Comparison of ENCODE assay signal across 22 cellular contexts in genomic region chr20:16212790-16213189, GRCh38.
DNase-seq lines count a peak whose midpoint lies in the region; ATAC-seq and TF ChIP-seq lines count a peak whose summit lies in the region.
"Had no signal": no experiment of that assay in that cellular context is flagged by ENCODE, and none has a peak within 500 bp of the region (broad histone marks: within the 10 kb centered on the region; RNA-seq: fewer than 3 reads in every experiment).

No MANE protein-coding gene starts in this region.

- no peak overlapping the region for H3K27ac ChIP-seq in SU-DHL-6 (ENCODE audit: low read depth, low read length)
- H3K27ac ChIP-seq: C4-2B had no signal

- no peaks in the 10 kb centered on the region for H3K27me3 Mint-ChIP-seq in memory B cell
- H3K27me3 Mint-ChIP-seq: CD4-positive, alpha-beta T cell had no signal

- peaks cover 5% of the 10 kb centered on the region for H3K4me1 Mint-ChIP-seq in memory B cell

- no peaks in the 10 kb centered on the region for H3K9me3 ChIP-seq in SU-DHL-6 (ENCODE audit: insufficient read depth, low read length)
- H3K9me3 ChIP-seq: Caco-2 had no signal

- TF ChIP-seq CTCF in SU-DHL-6 (IDR thresholded peaks at IDR 0.05; ENCODE audit: insufficient read depth, low read length, poor library complexity, severe bottlenecking): no peak

- no peaks in the 10 kb centered on the region for H3K79me2 ChIP-seq in SU-DHL-6 (ENCODE audit: insufficient read depth, low read length)

- ATAC-seq in GM21529 (IDR thresholded peaks at IDR 0.05; ENCODE audit: unreplicated experiment) (peak; percentile 48), memory B cell (ENCODE audit: low read depth) (peak; percentile 76), HG03135 (IDR thresholded peaks at IDR 0.05; ENCODE audit: unreplicated experiment) (no peak)
- ATAC-seq: HCT116, HepG2 had no signal

- H3K4me3 ChIP-seq in SU-DHL-6 (ENCODE audit: insufficient read depth, low read length, poor library complexity, severe bottlenecking): no peak overlapping the region

- H4K20me1 ChIP-seq in SU-DHL-6 (ENCODE audit: low read depth, low read length): no peaks in the 10 kb centered on the region

- H3K9ac ChIP-seq in SU-DHL-6 (ENCODE audit: low read length): no peak overlapping the region

- H3K4me2 ChIP-seq in SU-DHL-6 (ENCODE audit: low read depth, low read length, poor library complexity, severe bottlenecking): peak overlapping the region; percentile 21

- H3K9me3 Mint-ChIP-seq in memory B cell: no peaks in the 10 kb centered on the region

- no peaks in the 10 kb centered on the region for H3F3A ChIP-seq in SU-DHL-6 (ENCODE audit: insufficient read depth)

- H2AFZ ChIP-seq in SU-DHL-6 (ENCODE audit: low read depth, low read length, severe bottlenecking): no peak overlapping the region

- H3K36me3 Mint-ChIP-seq in memory B cell: no peaks in the 10 kb centered on the region

- H3K9me2 ChIP-seq in SU-DHL-6 (replicated peaks; ENCODE audit: insufficient read depth, low read length): no peaks in the 10 kb centered on the region

- H3K27me3 ChIP-seq in SU-DHL-6 (ENCODE audit: low read length): no peaks in the 10 kb centered on the region

- no peak overlapping the region for H3K4me3 Mint-ChIP-seq in memory B cell
- H3K4me3 Mint-ChIP-seq: CD4-positive, alpha-beta T cell; HFFc6; IgD-negative memory B cell had no signal

- no peaks in the 10 kb centered on the region for H3K36me3 ChIP-seq in SU-DHL-6 (ENCODE audit: low read length)

- no peak overlapping the region for H3K27ac Mint-ChIP-seq in memory B cell
- H3K27ac Mint-ChIP-seq: CD4-positive, alpha-beta T cell; HFFc6; IgD-negative memory B cell had no signal

- DNase-seq in memory B cell (ENCODE audit: low spot score in 2 of 2): no peak
- DNase-seq in activated CD8-positive, alpha-beta memory T cell treated with anti-CD3 and anti-CD28 coated beads for 24 hours: no peak
- DNase-seq in activated T-cell treated with anti-CD3 and anti-CD28 coated beads, Interleukin-2, amount 50 U/mL, for 1 hour: no peak
- DNase-seq in midbrain (lab: John Stamatoyannopoulos, UW): no peak
- DNase-seq: ACHN; Caco-2; CD4-positive, alpha-beta T cell; DMS153; DMS79; GDM1; GOT3; H7; HFFc6; Karpas-422; KBM-7 had no signal
